In genomic region chr12:88985011-88985410, GRCh38 we compare ENCODE assay signal across 15 cellular contexts.
A peak's percentile ranks its signal among the peaks of the same experiment; 100 is the strongest.
DNase-seq lines count a peak whose midpoint lies in the region; ATAC-seq and TF ChIP-seq lines count a peak whose summit lies in the region.
"Had no signal": no experiment of that assay in that cellular context is flagged by ENCODE, and none has a peak within 500 bp of the region (broad histone marks: within the 10 kb centered on the region; RNA-seq: fewer than 3 reads in every experiment).

No MANE protein-coding gene starts in this region.

- H3K4me3 Mint-ChIP-seq in activated naive CD8-positive, alpha-beta T cell treated with anti-CD3 and anti-CD28 coated beads for 36 hours, result no peak overlapping the region
- H3K4me3 Mint-ChIP-seq: CD4-positive, alpha-beta memory T cell had no signal

- no peak overlapping the region for H3K27ac Mint-ChIP-seq in activated naive CD8-positive, alpha-beta T cell treated with anti-CD3 and anti-CD28 coated beads for 36 hours
- H3K27ac Mint-ChIP-seq: CD4-positive, alpha-beta memory T cell had no signal

- no peak for ATAC-seq in GM21529 (IDR thresholded peaks at IDR 0.05; ENCODE audit: unreplicated experiment)
- no peak for ATAC-seq in HG03097 (IDR thresholded peaks at IDR 0.05; ENCODE audit: low FRiP score, unreplicated experiment)
- ATAC-seq: HepG2 had no signal

- no peak for TF ChIP-seq CTCF in astrocyte of the spinal cord (IDR thresholded peaks at IDR 0.05; ENCODE audit: low read depth, low read length)

- no peaks in the 10 kb centered on the region for H3K9me3 Mint-ChIP-seq in activated naive CD8-positive, alpha-beta T cell treated with anti-CD3 and anti-CD28 coated beads for 36 hours

- in situ Hi-C loops in astrocyte of the spinal cord (cut with HindIII; ENCODE audit: low sequenced_read_pairs), result no loop called here

- H3K36me3 Mint-ChIP-seq in activated naive CD8-positive, alpha-beta T cell treated with anti-CD3 and anti-CD28 coated beads for 36 hours, result no peaks in the 10 kb centered on the region
- H3K36me3 Mint-ChIP-seq: CD4-positive, alpha-beta memory T cell had no signal

- no peaks in the 10 kb centered on the region for H3K4me1 Mint-ChIP-seq in activated naive CD8-positive, alpha-beta T cell treated with anti-CD3 and anti-CD28 coated beads for 36 hours
- H3K4me1 Mint-ChIP-seq: CD4-positive, alpha-beta memory T cell had no signal

- H3K27me3 Mint-ChIP-seq in activated naive CD8-positive, alpha-beta T cell treated with anti-CD3 and anti-CD28 coated beads for 36 hours, result peaks cover 19% of the 10 kb centered on the region

- DNase-seq in EH (ENCODE audit: low read depth), result peak; percentile 44
- DNase-seq in M059J (ENCODE audit: low read depth), result peak; percentile 62
- DNase-seq in astrocyte of the spinal cord (ENCODE audit: low read depth, low spot score), result peak; percentile 23
- DNase-seq in renal cortical epithelial cell (ENCODE audit: low read depth), result peak; percentile 8
- no peak for DNase-seq in activated naive CD8-positive, alpha-beta T cell treated with anti-CD3 and anti-CD28 coated beads for 36 hours
- DNase-seq in NCI-H526 (lab: John Stamatoyannopoulos, UW), result no peak
- DNase-seq: ACHN; BE2C; CD4-positive, alpha-beta memory T cell; DMS153; DMS79 treated with DMSO at 0.1 percent for 48 hours; GF-D8 had no signal

- H3K4me3 ChIP-seq in astrocyte of the spinal cord (ENCODE audit: low read depth, low read length), result no peak overlapping the region

Comparison
In these comparisons a context has a peak if more than half of its experiments do, and no peak if none do; other contexts are left out.
1. DNase-seq: peak in EH (single experiment), M059J (single experiment), astrocyte of the spinal cord (single experiment) and renal cortical epithelial cell (single experiment); none in activated naive CD8-positive, alpha-beta T cell treated with anti-CD3 and anti-CD28 coated beads for 36 hours (single experiment) and NCI-H526 (0 of 2).